In the genomic region with DNA sequence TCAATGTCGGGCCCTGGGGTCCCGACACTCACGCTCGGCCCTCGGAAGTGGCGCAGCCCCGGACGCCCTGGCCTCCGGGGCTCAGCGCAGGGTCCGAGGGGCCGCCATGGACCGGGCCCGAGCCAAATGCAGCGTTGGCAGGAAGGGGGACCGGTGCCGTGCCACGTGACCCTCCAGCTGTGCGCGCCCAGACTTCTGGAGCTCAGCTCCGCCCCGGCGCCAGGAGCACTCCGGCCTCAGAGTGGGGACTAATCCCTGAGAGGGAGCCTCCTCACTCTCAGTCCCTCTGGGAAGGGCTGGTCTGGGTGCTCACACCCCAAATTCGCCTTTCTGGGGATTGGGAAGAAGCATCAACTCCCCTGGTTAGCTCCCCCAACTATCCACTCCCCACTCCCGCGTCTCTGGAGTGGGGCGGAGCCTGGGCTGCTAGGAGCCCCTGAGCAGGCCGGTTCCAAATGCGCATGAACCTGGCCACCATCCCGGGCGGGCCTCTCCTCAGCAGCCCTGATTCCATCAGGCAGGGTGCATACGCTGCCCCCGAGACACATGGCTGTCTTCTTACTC, we compare ENCODE assay signal across 8 cellular contexts. TPM values are rescaled to one million over a fixed set of nuclear protein-coding genes. Genes with fewer than 3 reads are reported as not detected.
DNase-seq lines count a peak whose midpoint lies in the region; ATAC-seq, FAIRE-seq and TF ChIP-seq lines count a peak whose summit lies in the region.

A gene with protein sequence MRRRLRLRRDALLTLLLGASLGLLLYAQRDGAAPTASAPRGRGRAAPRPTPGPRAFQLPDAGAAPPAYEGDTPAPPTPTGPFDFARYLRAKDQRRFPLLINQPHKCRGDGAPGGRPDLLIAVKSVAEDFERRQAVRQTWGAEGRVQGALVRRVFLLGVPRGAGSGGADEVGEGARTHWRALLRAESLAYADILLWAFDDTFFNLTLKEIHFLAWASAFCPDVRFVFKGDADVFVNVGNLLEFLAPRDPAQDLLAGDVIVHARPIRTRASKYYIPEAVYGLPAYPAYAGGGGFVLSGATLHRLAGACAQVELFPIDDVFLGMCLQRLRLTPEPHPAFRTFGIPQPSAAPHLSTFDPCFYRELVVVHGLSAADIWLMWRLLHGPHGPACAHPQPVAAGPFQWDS (minus strand): TSS at position 166 of the 564 bp plus-strand sequence. CDS start 513 bp downstream, outside the sequence.

- CTCF ChIA-PET in A549 (lab: Yijun Ruan, JAX), result interaction anchor here (0.6 to 16.0 kb wide), 18 partner anchors 11 to 315 kb away, joined by 3 to 314 read pairs (median 4); partner anchors contain the start of genes CES3, CES4A, FBXL8 and HSF4

- 0 out of 2 replicates have a peak, but pooled peaks have one; percentile 2 for TF ChIP-seq POLR2A in A549 (IDR thresholded peaks at IDR 0.05; ENCODE audit: low read length)

- H3K36me3 ChIP-seq in SJSA1 (peaks cover 55% of the 10 kb centered on the region), colonic mucosa (no peaks in the 10 kb centered on the region)

- WGBS in A549 (ENCODE audit: missing lambda C conversion rate), result 31% methylated on average over 10 of the region's 34 CpGs

- no peak for TF ChIP-seq EP300 in A549 (IDR thresholded peaks at IDR 0.05)

- DNase-seq in A549 (ENCODE audit: low read depth in 1 of 2, low spot score in 1 of 2), result peak; percentile 65 to 82
- no peak for DNase-seq in GM12864 (ENCODE audit: low read depth)
- peak; percentile 85 to 90 for DNase-seq in SJSA1 (ENCODE audit: low read depth in 1 of 2, low spot score in 2 of 2)
- peak; percentile 74 for DNase-seq in colonic mucosa
- peak; percentile 75 to 81 for DNase-seq in left colon
- DNase-seq in stimulated activated naive CD8-positive, alpha-beta T cell treated with anti-CD3 and anti-CD28 coated beads, Interleukin-15, Interleukin-2, amounts not matched to agents 100 U/mL and 50 U/mL, for 24 hours, result peak; percentile 49

- TF ChIP-seq RAD21 in A549 (conservative IDR thresholded peaks at IDR 0.05 in 1 of 2, IDR thresholded peaks at IDR 0.05 in 1 of 2), result no peak

- intact Hi-C loops in colonic mucosa (cut with DNase I) (no loop called here), left colon (cut with DNase I, micrococcal nuclease) (loop anchor here in 1 of 2 donors (10.0 kb wide), 1 partner anchor 176 kb away; no protein-coding TSS in a partner anchor)

- TF ChIP-seq CTCF in A549 (IDR thresholded peaks at IDR 0.05), result no peak
- TF ChIP-seq CTCF in GM12864 (IDR thresholded peaks at IDR 0.05; ENCODE audit: low read depth, low read length, missing control alignments), result no peak
- no peak for TF ChIP-seq CTCF in colonic mucosa (IDR thresholded peaks at IDR 0.05)

- H3K27me3 ChIP-seq in SJSA1 (replicated peaks) (no peaks in the 10 kb centered on the region), colonic mucosa (no peaks in the 10 kb centered on the region)

- FAIRE-seq in A549 (lab: Jason Lieb, UNC), result no peak

- H3K27ac ChIP-seq in A549, result peak within 1 kb of the TSS; percentile 84 to 96
- peak within 1 kb of the TSS; percentile 83 for H3K27ac ChIP-seq in SJSA1
- peak within 1 kb of the TSS; percentile 60 for H3K27ac ChIP-seq in colonic mucosa

- POLR2A ChIA-PET in A549 (lab: Yijun Ruan, JAX), result interaction anchor here (0.5 to 2.2 kb wide), 7 partner anchors 10 to 258 kb away, joined by 3 to 7 read pairs (median 3); partner anchors contain the start of genes FBXL8 and NOL3

- H3K4me3 ChIP-seq in A549, result peak within 1 kb of the TSS; percentile 76
- peak within 1 kb of the TSS; percentile 71 for H3K4me3 ChIP-seq in GM12864 (ENCODE audit: low read depth, low read length)
- peak within 1 kb of the TSS; percentile 70 for H3K4me3 ChIP-seq in SJSA1
- H3K4me3 ChIP-seq in colonic mucosa, result peak within 1 kb of the TSS; percentile 68

- H3K4me2 ChIP-seq in A549, result peak within 1 kb of the TSS; percentile 66

- H3K9ac ChIP-seq in colonic mucosa (ENCODE audit: low read depth in 2 of 2, low read length in 2 of 2), result peak within 1 kb of the TSS; percentile 70 to 71

- peaks cover 14% of the 10 kb centered on the region for H3K4me1 ChIP-seq in A549
- peaks cover 32% of the 10 kb centered on the region for H3K4me1 ChIP-seq in SJSA1 (replicated peaks)
- peaks cover 12% of the 10 kb centered on the region for H3K4me1 ChIP-seq in colonic mucosa

- ATAC-seq in A549 (peak; percentile 74 to 81), HG02885 (IDR thresholded peaks at IDR 0.05; ENCODE audit: poor library complexity, unreplicated experiment) (peak; percentile 55), left colon (peak; percentile 50), HG03280 (IDR thresholded peaks at IDR 0.05; ENCODE audit: unreplicated experiment) (no peak)
- ATAC-seq in stimulated activated naive CD8-positive, alpha-beta T cell treated with anti-CD3 and anti-CD28 coated beads, Interleukin-15, Interleukin-2, amounts not matched to agents 100 U/mL and 50 U/mL, for 24 hours, result peak; percentile 45

- H3K9me3 ChIP-seq in A549, result no peaks in the 10 kb centered on the region
- peaks cover 10% of the 10 kb centered on the region for H3K9me3 ChIP-seq in SJSA1 (replicated peaks)
- H3K9me3 ChIP-seq in colonic mucosa, result no peaks in the 10 kb centered on the region

TF ChIP-seq in A549, 52 proteins besides CTCF, POLR2A, EP300 and RAD21 (continues in another document):
- no peak for TF ChIP-seq PHF8 (IDR thresholded peaks at IDR 0.05; ENCODE audit: borderline replicate concordance, low read depth)
- TF ChIP-seq ZC3H11A (IDR thresholded peaks at IDR 0.05), result no peak
- TF ChIP-seq, protein P1, sequence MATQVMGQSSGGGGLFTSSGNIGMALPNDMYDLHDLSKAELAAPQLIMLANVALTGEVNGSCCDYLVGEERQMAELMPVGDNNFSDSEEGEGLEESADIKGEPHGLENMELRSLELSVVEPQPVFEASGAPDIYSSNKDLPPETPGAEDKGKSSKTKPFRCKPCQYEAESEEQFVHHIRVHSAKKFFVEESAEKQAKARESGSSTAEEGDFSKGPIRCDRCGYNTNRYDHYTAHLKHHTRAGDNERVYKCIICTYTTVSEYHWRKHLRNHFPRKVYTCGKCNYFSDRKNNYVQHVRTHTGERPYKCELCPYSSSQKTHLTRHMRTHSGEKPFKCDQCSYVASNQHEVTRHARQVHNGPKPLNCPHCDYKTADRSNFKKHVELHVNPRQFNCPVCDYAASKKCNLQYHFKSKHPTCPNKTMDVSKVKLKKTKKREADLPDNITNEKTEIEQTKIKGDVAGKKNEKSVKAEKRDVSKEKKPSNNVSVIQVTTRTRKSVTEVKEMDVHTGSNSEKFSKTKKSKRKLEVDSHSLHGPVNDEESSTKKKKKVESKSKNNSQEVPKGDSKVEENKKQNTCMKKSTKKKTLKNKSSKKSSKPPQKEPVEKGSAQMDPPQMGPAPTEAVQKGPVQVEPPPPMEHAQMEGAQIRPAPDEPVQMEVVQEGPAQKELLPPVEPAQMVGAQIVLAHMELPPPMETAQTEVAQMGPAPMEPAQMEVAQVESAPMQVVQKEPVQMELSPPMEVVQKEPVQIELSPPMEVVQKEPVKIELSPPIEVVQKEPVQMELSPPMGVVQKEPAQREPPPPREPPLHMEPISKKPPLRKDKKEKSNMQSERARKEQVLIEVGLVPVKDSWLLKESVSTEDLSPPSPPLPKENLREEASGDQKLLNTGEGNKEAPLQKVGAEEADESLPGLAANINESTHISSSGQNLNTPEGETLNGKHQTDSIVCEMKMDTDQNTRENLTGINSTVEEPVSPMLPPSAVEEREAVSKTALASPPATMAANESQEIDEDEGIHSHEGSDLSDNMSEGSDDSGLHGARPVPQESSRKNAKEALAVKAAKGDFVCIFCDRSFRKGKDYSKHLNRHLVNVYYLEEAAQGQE (IDR thresholded peaks at IDR 0.05), result no peak
- TF ChIP-seq, protein P2, sequence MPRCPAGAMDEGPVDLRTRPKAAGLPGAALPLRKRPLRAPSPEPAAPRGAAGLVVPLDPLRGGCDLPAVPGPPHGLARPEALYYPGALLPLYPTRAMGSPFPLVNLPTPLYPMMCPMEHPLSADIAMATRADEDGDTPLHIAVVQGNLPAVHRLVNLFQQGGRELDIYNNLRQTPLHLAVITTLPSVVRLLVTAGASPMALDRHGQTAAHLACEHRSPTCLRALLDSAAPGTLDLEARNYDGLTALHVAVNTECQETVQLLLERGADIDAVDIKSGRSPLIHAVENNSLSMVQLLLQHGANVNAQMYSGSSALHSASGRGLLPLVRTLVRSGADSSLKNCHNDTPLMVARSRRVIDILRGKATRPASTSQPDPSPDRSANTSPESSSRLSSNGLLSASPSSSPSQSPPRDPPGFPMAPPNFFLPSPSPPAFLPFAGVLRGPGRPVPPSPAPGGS (IDR thresholded peaks at IDR 0.05), result no peak
- TF ChIP-seq, protein P3, sequence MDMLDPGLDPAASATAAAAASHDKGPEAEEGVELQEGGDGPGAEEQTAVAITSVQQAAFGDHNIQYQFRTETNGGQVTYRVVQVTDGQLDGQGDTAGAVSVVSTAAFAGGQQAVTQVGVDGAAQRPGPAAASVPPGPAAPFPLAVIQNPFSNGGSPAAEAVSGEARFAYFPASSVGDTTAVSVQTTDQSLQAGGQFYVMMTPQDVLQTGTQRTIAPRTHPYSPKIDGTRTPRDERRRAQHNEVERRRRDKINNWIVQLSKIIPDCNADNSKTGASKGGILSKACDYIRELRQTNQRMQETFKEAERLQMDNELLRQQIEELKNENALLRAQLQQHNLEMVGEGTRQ (IDR thresholded peaks at IDR 0.05), result peak; percentile 88
- TF ChIP-seq JUN (IDR thresholded peaks at IDR 0.05), result peak in 1 of 2 experiments; percentile 54; a peak in 1 of 5 replicates
- TF ChIP-seq FOSL2 (IDR thresholded peaks at IDR 0.05), result no peak
- no peak for TF ChIP-seq FOSL2 (CRISPR knock-in tag; IDR thresholded peaks at IDR 0.05)
- no peak for TF ChIP-seq SREBF2 (IDR thresholded peaks at IDR 0.05)
- TF ChIP-seq, protein P4, sequence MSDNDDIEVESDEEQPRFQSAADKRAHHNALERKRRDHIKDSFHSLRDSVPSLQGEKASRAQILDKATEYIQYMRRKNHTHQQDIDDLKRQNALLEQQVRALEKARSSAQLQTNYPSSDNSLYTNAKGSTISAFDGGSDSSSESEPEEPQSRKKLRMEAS (IDR thresholded peaks at IDR 0.05), result peak; percentile 76

RNA-seq across cellular contexts. Expression of the gene that starts here (rescaled TPM):
- polyA plus RNA-seq in A549 (2011; rRNA removed) (6.8 and 8.5 TPM in 2 replicates), A549 (2017; fragmentation: RNase III; extraction: RNeasy Plus Mini Kit Qiagen cat#74134 plus additional on column Dnase treatment) (6.7 to 9.3 TPM (median 9.0 TPM) in 3 replicates)
- 6.2 and 8.6 TPM in 2 replicates for polyA plus RNA-seq in A549 (2012; cell fraction: cytosol; rRNA removed)
- 9.0 and 10.9 TPM in 2 replicates for polyA plus RNA-seq in A549 (2012; cell fraction: nucleus; rRNA removed)
- 9.8 and 10.8 TPM in 2 replicates for polyA minus RNA-seq in A549 (2011; rRNA and poly(A)+ RNA removed)
- total RNA-seq in SJSA1 (2014; rRNA removed; shearing (Covaris generic)), result 34.5 and 36.1 TPM in 2 replicates
- total RNA-seq in colonic mucosa (1 to 10 TPM; 4.4 to 4.9 TPM), left colon (1 to 10 TPM; 2.9 to 4.3 TPM)
